ENCODE assay signal across 7 cellular contexts in genomic region chr10:128128582-128128981, GRCh38.
"Had no signal": no experiment of that assay in that cellular context is flagged by ENCODE, and none has a peak within 500 bp of the region (broad histone marks: within the 10 kb centered on the region; RNA-seq: fewer than 3 reads in every experiment).

No MANE protein-coding gene starts in this region.

- H3K9me3 ChIP-seq: HAP-1 had no signal

- DNase-seq: GM23248, GOT3, H7, IMR-90, KBM-7 had no signal

- H3K9ac ChIP-seq: GM23248 had no signal

- ATAC-seq: HCT116 had no signal

- H3K4me3 ChIP-seq: GM23248, HAP-1 had no signal

- H2AFZ ChIP-seq: GM23248 had no signal

- H3K27ac ChIP-seq: GM23248 had no signal
